Comparison of ENCODE assay signal across 8 cellular contexts in the genomic region with DNA sequence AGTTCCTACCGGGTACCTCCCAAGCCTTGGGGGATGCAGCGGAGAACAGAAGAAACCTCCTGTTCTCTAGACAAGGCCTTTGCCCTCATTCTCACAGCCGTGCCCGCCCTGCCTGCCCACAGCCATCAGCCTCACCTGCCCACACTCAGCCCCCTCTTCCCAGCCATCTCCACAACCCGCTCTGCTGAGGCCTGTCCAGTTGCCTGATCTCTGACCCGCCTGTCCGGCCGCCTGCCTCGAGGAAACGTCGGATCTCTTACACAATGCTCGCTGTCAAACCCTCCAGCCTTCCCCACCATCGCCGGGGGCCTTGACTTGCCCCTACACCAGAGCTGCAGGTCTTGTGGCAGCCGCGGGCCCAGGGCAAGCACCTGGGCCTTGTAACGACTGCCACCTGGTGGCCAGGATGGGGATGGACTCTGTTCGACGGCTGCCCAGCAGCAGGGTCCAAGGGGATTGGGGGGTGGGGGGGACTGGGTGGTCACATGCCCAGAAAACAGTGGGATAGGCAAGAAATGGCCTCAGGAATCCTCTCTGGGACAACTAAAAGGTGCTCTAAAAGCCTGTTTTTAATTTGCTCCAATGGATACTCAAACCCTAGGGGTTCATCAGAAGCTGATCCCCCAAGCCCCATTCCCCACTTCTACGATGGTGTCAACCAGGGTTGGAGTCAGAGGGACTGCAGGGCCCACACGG. TPM values are rescaled to one million over a fixed set of nuclear protein-coding genes. Genes with fewer than 3 reads are reported as not detected.
A peak's percentile ranks its signal among the peaks of the same experiment; 100 is the strongest.
DNase-seq lines count a peak whose midpoint lies in the region; ATAC-seq and TF ChIP-seq lines count a peak whose summit lies in the region.

No MANE protein-coding gene starts in this region.

- H3K4me1 ChIP-seq in OCI-LY7 (ENCODE audit: insufficient read depth, low read length, poor library complexity, severe bottlenecking) = no peaks in the 10 kb centered on the region
- peaks cover 0 to 49% (median 26%) of the 10 kb centered on the region in 4 donors for H3K4me1 ChIP-seq in tibial nerve

- CTCF ChIA-PET in OCI-LY7 (lab: Charles Lee; ENCODE audit: unreplicated experiment) = interaction anchor here (0.7 kb wide), 1 partner anchor 107 kb away, joined by 3 read pairs; no protein-coding TSS in a partner anchor

- H3K27ac ChIP-seq in OCI-LY7 (ENCODE audit: low read depth, low read length, poor library complexity, severe bottlenecking) (no peak overlapping the region), tibial nerve (peak overlapping the region in 1 of 4 donors; percentile 52)

- H3K9me3 Mint-ChIP-seq in osteocyte (ENCODE audit: unreplicated experiment) = no peaks in the 10 kb centered on the region

- peaks cover 22% of the 10 kb centered on the region for H3K4me1 Mint-ChIP-seq in osteocyte (ENCODE audit: unreplicated experiment)

- no peak overlapping the region for H3K4me2 ChIP-seq in OCI-LY7 (ENCODE audit: low read length)

- no peaks in the 10 kb centered on the region for H3K27me3 Mint-ChIP-seq in osteocyte (ENCODE audit: unreplicated experiment)

- no peak overlapping the region for H3K4me3 ChIP-seq in OCI-LY7 (ENCODE audit: low read depth, low read length, poor library complexity, severe bottlenecking)
- H3K4me3 ChIP-seq in fibroblast of mammary gland (ENCODE audit: control insufficient read depth, low read depth, low read length) = no peak overlapping the region
- H3K4me3 ChIP-seq in tibial nerve = no peak overlapping the region

- H3K27me3 ChIP-seq in tibial nerve = no peaks in the 10 kb centered on the region

- ATAC-seq in HG03175 (IDR thresholded peaks at IDR 0.05; ENCODE audit: unreplicated experiment) = peak; percentile 43
- ATAC-seq in GM18502 (IDR thresholded peaks at IDR 0.05; ENCODE audit: poor library complexity, unreplicated experiment) = no peak

- 28 to 29% methylated on average over 20 to 21 of the region's 21 CpGs for WGBS in tibial nerve, 2 donors

- no peaks in the 10 kb centered on the region for H3K9me2 ChIP-seq in OCI-LY7 (ENCODE audit: insufficient read depth, low read length)

- intact Hi-C loops in OCI-LY7 (cut with micrococcal nuclease; ENCODE audit: unreplicated experiment) = loop anchor here (1.0 kb wide), 1 partner anchor 334 kb away; no protein-coding TSS in a partner anchor

- H3K79me2 ChIP-seq in OCI-LY7 (ENCODE audit: insufficient read depth, low read depth, low read length) = no peaks in the 10 kb centered on the region

- H4K20me1 ChIP-seq in OCI-LY7 (ENCODE audit: insufficient read depth, low read length) = no peaks in the 10 kb centered on the region

- POLR2A ChIA-PET in OCI-LY7 (lab: Charles Lee) = no interaction called here

- no peak overlapping the region for H3K4me3 Mint-ChIP-seq in osteocyte (ENCODE audit: unreplicated experiment)

- TF ChIP-seq CTCF in OCI-LY7 (conservative IDR thresholded peaks at IDR 0.05; ENCODE audit: low read length) (peak; percentile 87), fibroblast of mammary gland (conservative IDR thresholded peaks at IDR 0.05; ENCODE audit: control insufficient read depth, insufficient read depth, low read depth, low read length) (peak; percentile 67), osteocyte (IDR thresholded peaks at IDR 0.05) (peak; percentile 84), tibial nerve (IDR thresholded peaks at IDR 0.05) (peak; percentile 80 to 94 (median 91))

- H3K36me3 Mint-ChIP-seq in osteocyte (ENCODE audit: unreplicated experiment) = peaks cover 8% of the 10 kb centered on the region

- no peak overlapping the region for H2AFZ ChIP-seq in OCI-LY7 (ENCODE audit: low read length)

- H3K9me3 ChIP-seq in OCI-LY7 (ENCODE audit: low read length) (no peaks in the 10 kb centered on the region), tibial nerve (no peaks in the 10 kb centered on the region)

- TF ChIP-seq EP300 in tibial nerve (IDR thresholded peaks at IDR 0.05) = no peak

- TF ChIP-seq POLR2A in tibial nerve (IDR thresholded peaks at IDR 0.05) = no peak

- peaks cover 20% of the 10 kb centered on the region for H3K36me3 ChIP-seq in OCI-LY7 (ENCODE audit: insufficient read depth, low read length)
- H3K36me3 ChIP-seq in tibial nerve = peaks cover 0 to 10% (median 0%) of the 10 kb centered on the region in 3 donors

- peak overlapping the region; percentile 62 for H3K27ac Mint-ChIP-seq in osteocyte (ENCODE audit: unreplicated experiment)

- DNase-seq in CD1c-positive myeloid dendritic cell (ENCODE audit: extremely low spot score) = peak; percentile 68
- peak; percentile 77 for DNase-seq in OCI-LY7 (ENCODE audit: low spot score)
- peak; percentile 59 for DNase-seq in activated T-cell treated with anti-CD3 and anti-CD28 coated beads for 48 hours (ENCODE audit: low read depth)
- DNase-seq in fibroblast of mammary gland (ENCODE audit: low read depth) = peak; percentile 60
- no peak for DNase-seq in osteocyte (ENCODE audit: extremely low spot score, unreplicated experiment)
- peak in 1 of 2 donors; percentile 60 for DNase-seq in tibial nerve (ENCODE audit: low spot score in 2 of 2)

- BruUV-seq in OCI-LY7 (replicated peaks; lab: Mats Ljungman, UMichigan) = no TSS peak

RNA-seq across cellular contexts. Expression of a gene that starts 31.0 kb away (rescaled TPM):
- not detected in 2 replicates for total RNA-seq in OCI-LY7 (2014; rRNA removed; shearing (Covaris generic))
- not detected in 2 replicates for total RNA-seq in OCI-LY7 (2022)
- total RNA-seq in osteocyte = 2.9 and 3.2 TPM in 2 replicates
- 10 to 100 TPM in 1 of 4 donors, 1 to 10 TPM in 3; 5.4 to 15.1 (median 7.6) TPM for total RNA-seq in tibial nerve
